18 cellular contexts compared by ENCODE assay signal in the genomic region with DNA sequence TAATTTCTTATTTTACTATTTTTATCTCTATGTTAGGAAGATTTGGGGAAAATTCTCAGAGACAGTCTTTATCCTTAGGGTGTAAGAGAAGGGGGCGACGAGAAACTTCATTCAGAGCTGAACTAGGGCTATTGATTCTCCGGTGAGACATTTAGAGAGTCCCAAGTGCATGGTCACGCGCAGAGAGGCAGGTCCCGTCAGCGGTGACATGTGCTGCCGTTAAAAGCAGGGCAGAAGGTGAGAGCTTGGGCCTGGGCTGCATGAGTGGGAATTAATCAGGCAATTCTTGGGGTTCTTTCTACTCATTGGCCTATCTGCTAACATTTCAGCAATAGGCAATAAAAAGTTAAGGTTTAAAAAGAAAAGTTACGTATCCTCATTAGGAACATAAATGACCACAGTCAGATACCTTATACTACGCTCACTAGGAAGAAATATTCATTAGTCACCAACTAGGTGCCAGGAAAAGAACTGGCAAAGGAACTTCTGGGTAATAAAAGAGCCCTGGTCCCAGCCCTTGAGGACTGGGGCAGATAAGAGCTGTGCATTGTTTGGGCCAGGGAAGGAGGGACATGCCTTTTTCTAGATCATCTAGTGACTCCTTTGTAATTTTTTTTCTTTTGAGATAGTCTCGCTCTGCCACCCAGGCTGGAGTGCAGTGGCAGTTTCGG. TPM values are rescaled to one million over a fixed set of nuclear protein-coding genes. Genes with fewer than 3 reads are reported as not detected.
DNase-seq lines count a peak whose midpoint lies in the region; ATAC-seq and TF ChIP-seq lines count a peak whose summit lies in the region.
"Had no signal": no experiment of that assay in that cellular context is flagged by ENCODE, and none has a peak within 500 bp of the region (broad histone marks: within the 10 kb centered on the region; RNA-seq: fewer than 3 reads in every experiment).

No MANE protein-coding gene starts in this region.

- peak overlapping the region; percentile 44 for H3K27ac ChIP-seq in KOPT-K1 (ENCODE audit: low read depth, low read length, poor library complexity, severe bottlenecking)
- H3K27ac ChIP-seq: colonic mucosa, ovary, upper lobe of right lung had no signal

- peak; percentile 61 for DNase-seq in activated CD4-positive, alpha-beta T cell treated with anti-CD3 and anti-CD28 coated beads for 36 hours
- no peak for DNase-seq in activated CD4-positive, alpha-beta T cell treated with anti-CD3 and anti-CD28 coated beads for 4 hours
- DNase-seq in natural killer cell (no peak), GF-D8 (lab: John Stamatoyannopoulos, UW) (no peak), NCI-H446 treated with DMSO at 0.1 percent for 48 hours (lab: John Stamatoyannopoulos, UW) (no peak)
- DNase-seq: 8988T, BE2C, colonic mucosa, DMS153, NCI-H2081 treated with DMSO at 0.1 percent for 48 hours, NCI-H524 treated with DMSO at 0.1 percent for 48 hours, OCI-M1, ovary, upper lobe of right lung had no signal

- H3K36me3 Mint-ChIP-seq in activated CD4-positive, alpha-beta T cell treated with anti-CD3 and anti-CD28 coated beads for 36 hours (ENCODE audit: low read depth), result peaks cover 27% of the 10 kb centered on the region
- peaks cover 27% of the 10 kb centered on the region for H3K36me3 Mint-ChIP-seq in activated naive CD4-positive, alpha-beta T cell treated with anti-CD3 and anti-CD28 coated beads, Interleukin-2, amount 50 U/mL, for 24 hours
- H3K36me3 Mint-ChIP-seq in natural killer cell, result no peaks in the 10 kb centered on the region

- intact Hi-C loops in activated CD4-positive, alpha-beta T cell treated with anti-CD3 and anti-CD28 coated beads for 36 hours (cut with DNase I, micrococcal nuclease), result loop anchor here (2.0 kb wide), 1 partner anchor 16 kb away; no protein-coding TSS in a partner anchor
- intact Hi-C loops in natural killer cell (cut with micrococcal nuclease), result loop anchor here (1.0 to 2.0 kb wide), 3 partner anchors 28 to 86 kb away; no protein-coding TSS in a partner anchor

- peaks cover 89% of the 10 kb centered on the region for H3K4me1 Mint-ChIP-seq in activated CD4-positive, alpha-beta T cell treated with anti-CD3 and anti-CD28 coated beads for 36 hours
- peaks cover 90% of the 10 kb centered on the region for H3K4me1 Mint-ChIP-seq in activated naive CD4-positive, alpha-beta T cell treated with anti-CD3 and anti-CD28 coated beads, Interleukin-2, amount 50 U/mL, for 24 hours
- H3K4me1 Mint-ChIP-seq in natural killer cell, result peaks cover 83 to 87% of the 10 kb centered on the region in 2 donors

- H3K4me3 Mint-ChIP-seq in activated CD4-positive, alpha-beta T cell treated with anti-CD3 and anti-CD28 coated beads for 36 hours, result peak overlapping the region; percentile 34
- peak overlapping the region; percentile 78 for H3K4me3 Mint-ChIP-seq in activated naive CD4-positive, alpha-beta T cell treated with anti-CD3 and anti-CD28 coated beads, Interleukin-2, amount 50 U/mL, for 24 hours
- peak overlapping the region; percentile 85 for H3K4me3 Mint-ChIP-seq in natural killer cell

- CTCF ChIA-PET in activated CD4-positive, alpha-beta T cell treated with anti-CD3 and anti-CD28 coated beads for 36 hours (lab: Charles Lee), result interaction anchor here (0.6 to 1.7 kb wide), 8 partner anchors 13 to 931 kb away, joined by 3 to 7 read pairs (median 3); no protein-coding TSS in a partner anchor

- H3K27me3 Mint-ChIP-seq in activated CD4-positive, alpha-beta T cell treated with anti-CD3 and anti-CD28 coated beads for 36 hours, result no peaks in the 10 kb centered on the region
- no peaks in the 10 kb centered on the region for H3K27me3 Mint-ChIP-seq in activated naive CD4-positive, alpha-beta T cell treated with anti-CD3 and anti-CD28 coated beads, Interleukin-2, amount 50 U/mL, for 24 hours
- H3K27me3 Mint-ChIP-seq in natural killer cell (ENCODE audit: low read depth in 2 of 2), result no peaks in the 10 kb centered on the region

- POLR2A ChIA-PET in activated CD4-positive, alpha-beta T cell treated with anti-CD3 and anti-CD28 coated beads for 36 hours (lab: Charles Lee), result interaction anchor here (1.5 kb wide), 1 partner anchor 23 kb away, joined by 3 read pairs; no protein-coding TSS in a partner anchor

- no peaks in the 10 kb centered on the region for H3K9me3 Mint-ChIP-seq in activated CD4-positive, alpha-beta T cell treated with anti-CD3 and anti-CD28 coated beads for 36 hours (ENCODE audit: low read depth)
- peaks cover 10% of the 10 kb centered on the region for H3K9me3 Mint-ChIP-seq in activated naive CD4-positive, alpha-beta T cell treated with anti-CD3 and anti-CD28 coated beads, Interleukin-2, amount 50 U/mL, for 24 hours
- H3K9me3 Mint-ChIP-seq in natural killer cell, result no peaks in the 10 kb centered on the region

- peak; percentile 27 for ATAC-seq in activated CD4-positive, alpha-beta T cell treated with anti-CD3 and anti-CD28 coated beads for 36 hours
- peak; percentile 21 to 60 (median 37) for ATAC-seq in natural killer cell
- no peak for ATAC-seq in GM21423 (IDR thresholded peaks at IDR 0.05; ENCODE audit: unreplicated experiment)
- ATAC-seq: K562, upper lobe of right lung had no signal

- H3K27ac Mint-ChIP-seq in activated CD4-positive, alpha-beta T cell treated with anti-CD3 and anti-CD28 coated beads for 36 hours, result peak overlapping the region; percentile 81
- H3K27ac Mint-ChIP-seq in activated naive CD4-positive, alpha-beta T cell treated with anti-CD3 and anti-CD28 coated beads, Interleukin-2, amount 50 U/mL, for 24 hours, result peak overlapping the region; percentile 73
- peak overlapping the region; percentile 88 to 95 for H3K27ac Mint-ChIP-seq in natural killer cell

- TF ChIP-seq CTCF in natural killer cell (IDR thresholded peaks at IDR 0.05), result no peak

- no peaks in the 10 kb centered on the region for H3K9me3 ChIP-seq in KOPT-K1 (ENCODE audit: insufficient read depth, low read length, poor library complexity, severe bottlenecking)
- H3K9me3 ChIP-seq: BE2C, colonic mucosa, ovary, upper lobe of right lung had no signal

- no peaks in the 10 kb centered on the region for H3K36me3 ChIP-seq in KOPT-K1 (ENCODE audit: insufficient read depth, low read length)
- H3K36me3 ChIP-seq: BE2C, colonic mucosa, ovary, upper lobe of right lung had no signal

RNA-seq across cellular contexts. Expression of gene PRKCQ, which starts 21.2 kb away (rescaled TPM):
- 10 to 100 TPM; 32.9 to 39.0 TPM for total RNA-seq in activated CD4-positive, alpha-beta T cell treated with anti-CD3 and anti-CD28 coated beads for 36 hours
- 10 to 100 TPM; 46.5 to 69.5 (median 61.3) TPM for total RNA-seq in natural killer cell

Comparison
In these comparisons a context has a peak if more than half of its experiments do, and no peak if none do; other contexts are left out.
1. H3K4me3 Mint-ChIP-seq: peak in every context shown above with its lines; median percentile 85 in natural killer cell; 78 in activated naive CD4-positive, alpha-beta T cell treated with anti-CD3 and anti-CD28 coated beads, Interleukin-2, amount 50 U/mL, for 24 hours; 34 in activated CD4-positive, alpha-beta T cell treated with anti-CD3 and anti-CD28 coated beads for 36 hours.